ENCODE assay signal across 16 cellular contexts in genomic region chr10:68959695-68960524, GRCh38. TPM values are rescaled to one million over a fixed set of nuclear protein-coding genes. Genes with fewer than 3 reads are reported as not detected.
DNase-seq lines count a peak whose midpoint lies in the region; ATAC-seq and TF ChIP-seq lines count a peak whose summit lies in the region.
"Had no signal": no experiment of that assay in that cellular context is flagged by ENCODE, and none has a peak within 500 bp of the region (broad histone marks: within the 10 kb centered on the region; RNA-seq: fewer than 3 reads in every experiment).

No MANE protein-coding gene starts in this region.

- no peak for DNase-seq in activated CD4-positive, alpha-beta T cell treated with anti-CD3 and anti-CD28 coated beads, Interleukin-2, amount 10 ng/mL, durations not matched to agents 7 days and 5 days
- DNase-seq in activated CD4-positive, alpha-beta T cell treated with anti-CD3 and anti-CD28 coated beads, Interleukin-2, amount 50 U/mL, for 1 hour = no peak
- DNase-seq in activated naive CD4-positive, alpha-beta T cell treated with anti-CD3 and anti-CD28 coated beads, Interleukin-2, amount 50 U/mL, for 72 hours (ENCODE audit: low spot score in 2 of 2) = no peak
- no peak for DNase-seq in NCI-H146 (lab: John Stamatoyannopoulos, UW)
- DNase-seq in NCI-H82 (lab: John Stamatoyannopoulos, UW) = no peak
- DNase-seq: ACHN; KBM-7; NCI-H2029; NK-92 treated with Interleukin-12 subunit alpha and Interleukin-12 subunit beta, amount 100 ng/mL, for 24 hours; ovary; SK-N-SH; tibial artery had no signal

- peaks cover 74% of the 10 kb centered on the region for H3K79me2 ChIP-seq in Loucy (ENCODE audit: insufficient read depth, low read length)

- H3K27ac ChIP-seq in neutrophil = peak overlapping the region; percentile 89
- H3K27ac ChIP-seq: coronary artery, ovary, tibial artery had no signal

- H3K9me3 ChIP-seq in Loucy (ENCODE audit: insufficient read depth, low read depth, low read length) (no peaks in the 10 kb centered on the region), neutrophil (no peaks in the 10 kb centered on the region)
- H3K9me3 ChIP-seq: ovary, SK-N-SH, tibial artery had no signal

- TF ChIP-seq CTCF in Loucy (conservative IDR thresholded peaks at IDR 0.05; ENCODE audit: low read length) (no peak), neutrophil (IDR thresholded peaks at IDR 0.05) (no peak)

- no peak overlapping the region for H2AFZ ChIP-seq in Loucy (ENCODE audit: low read length)

- no peak for ATAC-seq in activated naive CD4-positive, alpha-beta T cell treated with anti-CD3 and anti-CD28 coated beads, Interleukin-2, amount 50 U/mL, for 72 hours
- no peak for ATAC-seq in HG02759 (IDR thresholded peaks at IDR 0.05; ENCODE audit: unreplicated experiment)

- H3K4me3 Mint-ChIP-seq in activated CD4-positive, alpha-beta T cell treated with anti-CD3 and anti-CD28 coated beads, Interleukin-2, amount 10 ng/mL, durations not matched to agents 7 days and 5 days = peak overlapping the region; percentile 14

- no peaks in the 10 kb centered on the region for H3K9me3 Mint-ChIP-seq in activated CD4-positive, alpha-beta T cell treated with anti-CD3 and anti-CD28 coated beads, Interleukin-2, amount 10 ng/mL, durations not matched to agents 7 days and 5 days
- H3K9me3 Mint-ChIP-seq in activated naive CD4-positive, alpha-beta T cell treated with anti-CD3 and anti-CD28 coated beads, Interleukin-2, amount 50 U/mL, for 72 hours = no peaks in the 10 kb centered on the region

- no peaks in the 10 kb centered on the region for H3K27me3 Mint-ChIP-seq in activated CD4-positive, alpha-beta T cell treated with anti-CD3 and anti-CD28 coated beads, Interleukin-2, amount 10 ng/mL, durations not matched to agents 7 days and 5 days

- no peaks in the 10 kb centered on the region for H3F3A ChIP-seq in Loucy (ENCODE audit: low read depth)

- peak overlapping the region; percentile 60 for H3K4me3 ChIP-seq in Loucy (ENCODE audit: low read length, poor library complexity, severe bottlenecking)
- no peak overlapping the region for H3K4me3 ChIP-seq in neutrophil (ENCODE audit: low read depth in 1 of 2, low read length in 1 of 2)
- H3K4me3 ChIP-seq: coronary artery, ovary, tibial artery had no signal

- H3K36me3 Mint-ChIP-seq in activated CD4-positive, alpha-beta T cell treated with anti-CD3 and anti-CD28 coated beads, Interleukin-2, amount 10 ng/mL, durations not matched to agents 7 days and 5 days (ENCODE audit: low read depth) = peaks cover 61% of the 10 kb centered on the region
- peaks cover 36 to 54% of the 10 kb centered on the region in 2 donors for H3K36me3 Mint-ChIP-seq in activated naive CD4-positive, alpha-beta T cell treated with anti-CD3 and anti-CD28 coated beads, Interleukin-2, amount 50 U/mL, for 72 hours

- CTCF ChIA-PET in activated CD4-positive, alpha-beta T cell treated with anti-CD3 and anti-CD28 coated beads, Interleukin-2, amount 10 ng/mL, durations not matched to agents 7 days and 5 days (lab: Charles Lee) = interaction anchor here (0.6 to 1.3 kb wide), 3 partner anchors 8 to 39 kb away, joined by 3 to 7 read pairs (median 3); no protein-coding TSS in a partner anchor

- no peaks in the 10 kb centered on the region for H3K9me2 ChIP-seq in Loucy (replicated peaks; ENCODE audit: low read depth, low read length)
- H3K9me2 ChIP-seq: SK-N-SH had no signal

- no peaks in the 10 kb centered on the region for H3K27me3 ChIP-seq in Loucy (ENCODE audit: insufficient read depth, low read length, poor library complexity, severe bottlenecking)
- H3K27me3 ChIP-seq in neutrophil = no peaks in the 10 kb centered on the region
- H3K27me3 ChIP-seq: ovary, tibial artery had no signal

- POLR2A ChIA-PET in activated CD4-positive, alpha-beta T cell treated with anti-CD3 and anti-CD28 coated beads, Interleukin-2, amount 10 ng/mL, durations not matched to agents 7 days and 5 days (lab: Charles Lee) = no interaction called here

- peak overlapping the region; percentile 10 for H3K27ac Mint-ChIP-seq in activated CD4-positive, alpha-beta T cell treated with anti-CD3 and anti-CD28 coated beads, Interleukin-2, amount 10 ng/mL, durations not matched to agents 7 days and 5 days
- H3K27ac Mint-ChIP-seq in activated naive CD4-positive, alpha-beta T cell treated with anti-CD3 and anti-CD28 coated beads, Interleukin-2, amount 50 U/mL, for 72 hours = peak overlapping the region; percentile 22 to 90

- H3K4me1 Mint-ChIP-seq in activated CD4-positive, alpha-beta T cell treated with anti-CD3 and anti-CD28 coated beads, Interleukin-2, amount 10 ng/mL, durations not matched to agents 7 days and 5 days = peaks cover 46% of the 10 kb centered on the region

- peaks cover 38% of the 10 kb centered on the region for H3K36me3 ChIP-seq in Loucy (ENCODE audit: insufficient read depth, low read length)
- peaks cover 19% of the 10 kb centered on the region for H3K36me3 ChIP-seq in neutrophil
- H3K36me3 ChIP-seq: ovary had no signal

- H3K4me1 ChIP-seq in Loucy (ENCODE audit: insufficient read depth, low read length, poor library complexity, severe bottlenecking) = peaks cover 39% of the 10 kb centered on the region
- H3K4me1 ChIP-seq in neutrophil (ENCODE audit: control insufficient read depth in 1 of 2, insufficient read depth in 1 of 2, low read depth in 1 of 2, low read length in 1 of 2) = peaks cover 51 to 55% of the 10 kb centered on the region in 2 experiments

- H3K4me2 ChIP-seq in Loucy (ENCODE audit: low read depth, low read length, poor library complexity, severe bottlenecking) = peak overlapping the region; percentile 89

- peaks cover 53% of the 10 kb centered on the region for H4K20me1 ChIP-seq in Loucy (ENCODE audit: insufficient read depth, low read length, poor library complexity, severe bottlenecking)

- peak overlapping the region; percentile 33 for H3K9ac ChIP-seq in Loucy (ENCODE audit: low read depth, low read length, poor library complexity, severe bottlenecking)
- H3K9ac ChIP-seq: SK-N-SH had no signal

RNA-seq across cellular contexts. Expression of gene DDX21, which starts 3.9 kb away (rescaled TPM):
- 10 to 100 TPM; 81.6 to 92.4 TPM for total RNA-seq in activated CD4-positive, alpha-beta T cell treated with anti-CD3 and anti-CD28 coated beads, Interleukin-2, amount 10 ng/mL, durations not matched to agents 7 days and 5 days
- 100 to 1,000 TPM; 127 to 136 TPM for total RNA-seq in activated naive CD4-positive, alpha-beta T cell treated with anti-CD3 and anti-CD28 coated beads, Interleukin-2, amount 50 U/mL, for 72 hours

RNA-seq across cellular contexts. Expression of gene KIFBP, which starts 28.7 kb away (rescaled TPM):
- 10 to 100 TPM; 13.8 to 15.1 TPM for total RNA-seq in activated CD4-positive, alpha-beta T cell treated with anti-CD3 and anti-CD28 coated beads, Interleukin-2, amount 10 ng/mL, durations not matched to agents 7 days and 5 days
- 10 to 100 TPM in 1 of 2 donors, 1 to 10 TPM in 1; 6.9 to 13.2 TPM for total RNA-seq in activated naive CD4-positive, alpha-beta T cell treated with anti-CD3 and anti-CD28 coated beads, Interleukin-2, amount 50 U/mL, for 72 hours

RNA-seq across cellular contexts. Expression of gene DDX50, which starts 58.8 kb away (rescaled TPM):
- total RNA-seq in activated CD4-positive, alpha-beta T cell treated with anti-CD3 and anti-CD28 coated beads, Interleukin-2, amount 10 ng/mL, durations not matched to agents 7 days and 5 days = 10 to 100 TPM; 44.6 to 48.6 TPM
- total RNA-seq in activated naive CD4-positive, alpha-beta T cell treated with anti-CD3 and anti-CD28 coated beads, Interleukin-2, amount 50 U/mL, for 72 hours = 10 to 100 TPM; 57.9 to 80.2 TPM
